In genomic region chr10:67809107-67809506, GRCh38 we compare ENCODE assay signal across 1 cellular context.
TF ChIP-seq lines count a peak whose summit lies in the region.

No MANE protein-coding gene starts in this region.

TF ChIP-seq in K562, 482 proteins besides CTCF, POLR2A, EP300 and RAD21 (continued from another document):
- TF ChIP-seq ZNF507 (tag; conservative IDR thresholded peaks at IDR 0.05) = no peak
